ENCODE assay signal across 20 cellular contexts in genomic region chr20:3124163-3124562, GRCh38. TPM values are rescaled to one million over a fixed set of nuclear protein-coding genes. Genes with fewer than 3 reads are reported as not detected.
"Had no signal": no experiment of that assay in that cellular context is flagged by ENCODE, and none has a peak within 500 bp of the region (broad histone marks: within the 10 kb centered on the region; RNA-seq: fewer than 3 reads in every experiment).

No MANE protein-coding gene starts in this region.

RNA-seq across cellular contexts. Expression of gene AVP, which starts 39.6 kb away (rescaled TPM):
- total RNA-seq: cerebellum, epithelial cell of proximal tubule, esophagus muscularis mucosa, fibroblast of lung, foreskin keratinocyte, heart right ventricle, kidney epithelial cell, left cardiac atrium, left lung, lower leg skin, lung microvascular endothelial cell, mesothelial cell of epicardium, mucosa of descending colon, natural killer cell, occipital lobe, ovary, pulmonary artery endothelial cell, skeletal muscle tissue, urinary bladder had no signal
- polyA plus RNA-seq: fibroblast of lung, foreskin keratinocyte, heart right ventricle, neural cell, ovary, urinary bladder had no signal

RNA-seq across cellular contexts. Expression of gene OXT, which starts 52.7 kb away (rescaled TPM):
- total RNA-seq: cerebellum, epithelial cell of proximal tubule, esophagus muscularis mucosa, fibroblast of lung, foreskin keratinocyte, kidney epithelial cell, lower leg skin, lung microvascular endothelial cell, mesothelial cell of epicardium, natural killer cell, occipital lobe, pulmonary artery endothelial cell, skeletal muscle tissue, urinary bladder had no signal
- polyA plus RNA-seq: fibroblast of lung, foreskin keratinocyte, neural cell had no signal
